10 cellular contexts compared by ENCODE assay signal in genomic region chr11:43687120-43687791, GRCh38.
DNase-seq lines count a peak whose midpoint lies in the region; ATAC-seq and TF ChIP-seq lines count a peak whose summit lies in the region.
"Had no signal": no experiment of that assay in that cellular context is flagged by ENCODE, and none has a peak within 500 bp of the region (broad histone marks: within the 10 kb centered on the region; RNA-seq: fewer than 3 reads in every experiment).

No MANE protein-coding gene starts in this region.

- DNase-seq in HCEC 1CT (peak; percentile 54), choroid plexus epithelial cell (ENCODE audit: low read depth) (peak; percentile 81), iPS-NIHi7 (ENCODE audit: extremely low spot score) (peak; percentile 18), stromal cell of bone marrow (ENCODE audit: low read depth) (peak; percentile 13)
- DNase-seq in stimulated activated naive CD4-positive, alpha-beta T cell (lab: John Stamatoyannopoulos, UW): no peak
- DNase-seq: activated T-cell treated with anti-CD3 and anti-CD28 coated beads, Interleukin-2, amount 50 U/mL, for 48 hours; erythroblast had no signal

- H3K4me3 ChIP-seq in choroid plexus epithelial cell (ENCODE audit: low read depth, low read length): no peak overlapping the region

- no peak for ATAC-seq in SK-N-SH treated with all-trans-retinoic acid at 6 μM for 48 hours
- ATAC-seq in GM19324 (IDR thresholded peaks at IDR 0.05; ENCODE audit: low FRiP score, unreplicated experiment): no peak
- ATAC-seq in HG02678 (IDR thresholded peaks at IDR 0.05; ENCODE audit: unreplicated experiment): no peak

- TF ChIP-seq CTCF in choroid plexus epithelial cell (conservative IDR thresholded peaks at IDR 0.05; ENCODE audit: low read depth, low read length): no peak

TF ChIP-seq in SK-N-SH treated with all-trans-retinoic acid at 6 μM for 48 hours, 23 proteins besides CTCF, POLR2A, EP300 and RAD21:
- TF ChIP-seq ESRRG (CRISPR knock-in tag; IDR thresholded peaks at IDR 0.05) (no peak), ARNTL (CRISPR knock-in tag; IDR thresholded peaks at IDR 0.05; ENCODE audit: borderline replicate concordance, low read depth) (no peak), ISL1 (CRISPR knock-in tag; IDR thresholded peaks at IDR 0.05) (no peak), PPARA (CRISPR knock-in tag; IDR thresholded peaks at IDR 0.05; ENCODE audit: borderline replicate concordance) (no peak)

Comparison
In these comparisons a context has a peak if more than half of its experiments do, and no peak if none do; other contexts are left out.
1. DNase-seq: peak in HCEC 1CT (single experiment), choroid plexus epithelial cell (single experiment), iPS-NIHi7 (single experiment) and stromal cell of bone marrow (single experiment); none in stimulated activated naive CD4-positive, alpha-beta T cell (0 of 6).